In the genomic region with DNA sequence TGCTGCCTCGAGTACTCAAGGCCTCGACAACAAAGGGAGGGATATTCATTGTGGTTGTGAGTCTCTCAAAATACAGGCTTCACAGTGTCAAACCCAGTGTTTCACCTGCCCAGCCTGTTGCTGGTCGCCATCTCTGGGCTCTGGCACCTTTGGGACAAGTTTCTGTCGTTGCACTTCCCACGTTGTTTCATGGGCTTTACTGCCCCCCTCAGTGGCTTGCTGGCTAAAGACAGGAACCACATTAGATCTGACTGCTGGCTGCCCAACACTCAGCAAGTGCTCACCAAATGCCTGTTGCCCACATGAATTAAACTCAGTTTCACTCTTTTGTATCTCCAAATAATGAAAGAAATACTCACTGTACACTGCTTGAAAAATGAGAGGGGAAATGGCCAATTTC, we compare ENCODE assay signal across 27 cellular contexts. TPM values are rescaled to one million over a fixed set of nuclear protein-coding genes. Genes with fewer than 3 reads are reported as not detected.
"Had no signal": no experiment of that assay in that cellular context is flagged by ENCODE, and none has a peak within 500 bp of the region (broad histone marks: within the 10 kb centered on the region; RNA-seq: fewer than 3 reads in every experiment).

No MANE protein-coding gene starts in this region.

- H3K27me3 ChIP-seq: breast epithelium, ovary, thyroid gland had no signal

- H3K9me3 ChIP-seq: breast epithelium, gastroesophageal sphincter, neutrophil, ovary, psoas muscle, thyroid gland had no signal

- H3K4me3 ChIP-seq: breast epithelium, coronary artery, gastroesophageal sphincter, ovary, psoas muscle, thyroid gland had no signal

- H3K4me1 ChIP-seq: breast epithelium, psoas muscle had no signal

- H3K27ac Mint-ChIP-seq: activated naive CD8-positive, alpha-beta T cell treated with anti-CD3 and anti-CD28 coated beads for 36 hours; nephron; stimulated activated naive CD8-positive, alpha-beta T cell treated with anti-CD3 and anti-CD28 coated beads, Interleukin-15, Interleukin-2, amounts not matched to agents 100 ng/mL and 50 ng/mL, for 24 hours; WTC11 had no signal

- ATAC-seq: gastroesophageal sphincter, left ventricle myocardium superior, psoas muscle, right cardiac atrium, WTC11 had no signal

- H3K9me3 Mint-ChIP-seq: activated naive CD8-positive, alpha-beta T cell treated with anti-CD3 and anti-CD28 coated beads for 36 hours; nephron; stimulated activated naive CD8-positive, alpha-beta T cell treated with anti-CD3 and anti-CD28 coated beads, Interleukin-15, Interleukin-2, amounts not matched to agents 100 ng/mL and 50 ng/mL, for 24 hours; WTC11 had no signal

- DNase-seq: activated CD4-positive, alpha-beta T cell treated with anti-CD3 and anti-CD28 coated beads, Interleukin-2, amount 50 U/mL, for 4 hours; activated naive CD4-positive, alpha-beta T cell treated with Interleukin-2 at 50 U/mL for 16 hours; activated naive CD8-positive, alpha-beta T cell treated with anti-CD3 and anti-CD28 coated beads for 36 hours; activated T-cell treated with anti-CD3 and anti-CD28 coated beads, Interleukin-2, amount 50 U/mL, for 48 hours; amniotic stem cell; head of caudate nucleus; hypothalamus; left ventricle myocardium superior; midbrain; ovary; psoas muscle; right cardiac atrium; stimulated activated CD4-positive, alpha-beta T cell treated with anti-CD3 and anti-CD28 coated beads, Interleukin-12 subunit alpha, Interleukin-12 subunit beta, amount 100 ng/mL, for 4 hours; substantia nigra; T-helper 2 cell; thyroid gland had no signal

- H3K36me3 ChIP-seq: breast epithelium, gastroesophageal sphincter, neutrophil, ovary, thyroid gland had no signal

- H3K4me3 Mint-ChIP-seq: activated naive CD8-positive, alpha-beta T cell treated with anti-CD3 and anti-CD28 coated beads for 36 hours; nephron; stimulated activated naive CD8-positive, alpha-beta T cell treated with anti-CD3 and anti-CD28 coated beads, Interleukin-15, Interleukin-2, amounts not matched to agents 100 ng/mL and 50 ng/mL, for 24 hours; WTC11 had no signal

- FAIRE-seq: TTC549 had no signal

- H3K27ac ChIP-seq: breast epithelium, coronary artery, gastroesophageal sphincter, neutrophil, ovary, psoas muscle, thyroid gland had no signal

- H3K36me3 Mint-ChIP-seq: activated naive CD8-positive, alpha-beta T cell treated with anti-CD3 and anti-CD28 coated beads for 36 hours; WTC11 had no signal

RNA-seq across cellular contexts. Expression of a gene that starts 27.6 kb away (rescaled TPM):
- total RNA-seq: activated naive CD8-positive, alpha-beta T cell treated with anti-CD3 and anti-CD28 coated beads for 36 hours; gastroesophageal sphincter; left ventricle myocardium superior; right cardiac atrium; skeletal muscle tissue; thyroid gland; ureter had no signal
- polyA plus RNA-seq: right cardiac atrium had no signal

RNA-seq across cellular contexts. Expression of a gene that starts 27.7 kb away (rescaled TPM):
- total RNA-seq: activated CD8-positive, alpha-beta memory T cell treated with anti-CD3 and anti-CD28 coated beads for 36 hours; activated naive CD8-positive, alpha-beta T cell treated with anti-CD3 and anti-CD28 coated beads for 36 hours; left ventricle myocardium superior; right cardiac atrium; skeletal muscle tissue; thyroid gland; ureter had no signal
- polyA plus RNA-seq: right cardiac atrium had no signal
